18 cellular contexts compared by ENCODE assay signal in genomic region chr10:17181751-17182150, GRCh38. TPM values are rescaled to one million over a fixed set of nuclear protein-coding genes. Genes with fewer than 3 reads are reported as not detected.
DNase-seq lines count a peak whose midpoint lies in the region; ATAC-seq, FAIRE-seq and TF ChIP-seq lines count a peak whose summit lies in the region.
"Had no signal": no experiment of that assay in that cellular context is flagged by ENCODE, and none has a peak within 500 bp of the region (broad histone marks: within the 10 kb centered on the region; RNA-seq: fewer than 3 reads in every experiment).

No MANE protein-coding gene starts in this region.

- H3K4me1 ChIP-seq in K562 (replicated peaks in 1 of 2; ENCODE audit: control insufficient read depth in 2 of 2, insufficient read depth in 2 of 2, low read length in 2 of 2): no peaks in the 10 kb centered on the region
- H3K4me1 ChIP-seq: esophagus squamous epithelium, psoas muscle had no signal

- no peaks in the 10 kb centered on the region for H3K36me3 ChIP-seq in K562 (ENCODE audit: control insufficient read depth, insufficient read depth, low read length)
- H3K36me3 ChIP-seq: ascending aorta, esophagus squamous epithelium, WERI-Rb-1 had no signal

- no TSS peak for BruUV-seq in K562 (replicated peaks; lab: Mats Ljungman, UMichigan)

- FAIRE-seq in K562 (lab: Jason Lieb, UNC): no peak

- WGBS in K562 (ENCODE audit: insufficient coverage, low coverage, missing lambda C conversion rate): 34% methylated on average over 3 of the region's 3 CpGs

- in situ Hi-C loops in K562 (cut with MboI): no loop called here

- no peak overlapping the region for H3K4me2 ChIP-seq in K562 (ENCODE audit: insufficient read depth, low read length)

- no peak for TF ChIP-seq CTCF in K562 (IDR thresholded peaks at IDR 0.05 in 2 of 3, conservative IDR thresholded peaks at IDR 0.05 in 1 of 3; ENCODE audit: insufficient read depth in 2 of 3, low read depth in 1 of 3, low read length in 3 of 3)

- H3K27me3 ChIP-seq in K562 (ENCODE audit: control insufficient read depth in 2 of 2, insufficient read depth in 2 of 2, low read length in 2 of 2): no peaks in the 10 kb centered on the region
- H3K27me3 ChIP-seq: ascending aorta, esophagus squamous epithelium had no signal

- POLR2A ChIA-PET in K562 (lab: Yijun Ruan, JAX): interaction anchor here (1.1 to 1.2 kb wide), 3 partner anchors 10 to 124 kb away, joined by 3 to 7 read pairs (median 3); no protein-coding TSS in a partner anchor

- ATAC-seq in K562 (peak; percentile 69), HG02588 (IDR thresholded peaks at IDR 0.05; ENCODE audit: unreplicated experiment) (no peak)
- ATAC-seq: left cardiac atrium; naive thymus-derived CD8-positive, alpha-beta T cell; psoas muscle had no signal

- no peak overlapping the region for H3K9ac ChIP-seq in K562 (ENCODE audit: insufficient read depth in 1 of 2, low read depth in 2 of 2, low read length in 2 of 2)

- TF ChIP-seq EP300 in K562 (IDR thresholded peaks at IDR 0.05; ENCODE audit: low read length): no peak

- no peaks in the 10 kb centered on the region for H4K20me1 ChIP-seq in K562 (replicated peaks; ENCODE audit: control insufficient read depth, insufficient read depth, low read length)

- H3K9me3 ChIP-seq in K562 (replicated peaks; ENCODE audit: control insufficient read depth, insufficient read depth, low read depth, low read length): no peaks in the 10 kb centered on the region
- H3K9me3 ChIP-seq: ascending aorta, esophagus squamous epithelium, psoas muscle had no signal

- CTCF ChIA-PET in K562 (lab: Yijun Ruan, JAX; ENCODE audit: low intra/inter-chr PET ratio): no interaction called here

- intact Hi-C loops in K562 (cut with micrococcal nuclease): no loop called here

- H3K9me1 ChIP-seq in K562 (ENCODE audit: control insufficient read depth, insufficient read depth, low read length): no peaks in the 10 kb centered on the region

- no peak overlapping the region for H3K27ac ChIP-seq in K562 (ENCODE audit: extremely low read depth, low read depth, low read length)
- H3K27ac ChIP-seq: 22Rv1, ascending aorta, esophagus squamous epithelium, psoas muscle, WERI-Rb-1 had no signal

- no peak for TF ChIP-seq RAD21 in K562 (CRISPR knock-in tag; conservative IDR thresholded peaks at IDR 0.05 in 1 of 2, IDR thresholded peaks at IDR 0.05 in 1 of 2)

- no peaks in the 10 kb centered on the region for H3K79me2 ChIP-seq in K562 (ENCODE audit: control insufficient read depth, insufficient read depth, low read length)

- no peak for TF ChIP-seq POLR2A in K562 (conservative IDR thresholded peaks at IDR 0.05)

- DNase-seq in DMS 273 (lab: John Stamatoyannopoulos, UW; ENCODE audit: unreplicated experiment): peak; percentile 40
- no peak for DNase-seq in DMS 273 treated with DMSO at 0.1 percent for 48 hours (lab: John Stamatoyannopoulos, UW)
- peak; percentile 20 for DNase-seq in NCI-H128 (lab: John Stamatoyannopoulos, UW; ENCODE audit: unreplicated experiment)
- DNase-seq in K562 (ENCODE audit: extremely low read depth in 1 of 4, low spot score in 3 of 4): peak in 1 of 4 experiments; percentile 54
- peak; percentile 18 for DNase-seq in myocyte (ENCODE audit: low read depth)
- DNase-seq in NCI-H2107 treated with DMSO at 0.1 percent for 48 hours (lab: John Stamatoyannopoulos, UW; ENCODE audit: unreplicated experiment): no peak
- no peak for DNase-seq in midbrain (lab: John Stamatoyannopoulos, UW)
- DNase-seq: activated effector memory CD4-positive, alpha-beta T cell treated with anti-CD3 and anti-CD28 coated beads, Interleukin-2, amount 50 U/mL, for 16 hours; C1 segment of cervical spinal cord; esophagus squamous epithelium; left cardiac atrium; naive thymus-derived CD8-positive, alpha-beta T cell; NCI-H2171; psoas muscle; WERI-Rb-1 had no signal

- no peak overlapping the region for H2AFZ ChIP-seq in K562 (ENCODE audit: low read depth, low read length)

- no peak overlapping the region for H3K4me3 ChIP-seq in K562
- H3K4me3 ChIP-seq: ascending aorta, esophagus squamous epithelium, psoas muscle had no signal

TF ChIP-seq in K562, 482 proteins besides CTCF, POLR2A, EP300 and RAD21:
- TF ChIP-seq E4F1 (CRISPR knock-in tag; IDR thresholded peaks at IDR 0.05; ENCODE audit: borderline replicate concordance): no peak
- TF ChIP-seq NFIC (IDR thresholded peaks at IDR 0.05): peak; percentile 86

RNA-seq across cellular contexts. Expression of gene TRDMT1, which starts 19.7 kb away (rescaled TPM):
- 5.7 and 18.9 TPM in 2 replicates for total RNA-seq in K562 (2011; cell fraction: chromatin; rRNA removed; ENCODE audit: low replicate concordance)
- total RNA-seq in K562 (2011; cell fraction: nucleolus; rRNA removed): 2.3 and 4.5 TPM in 2 replicates
- total RNA-seq in K562 (2011; cell fraction: nucleoplasm; rRNA removed): 10.6 and 14.4 TPM in 2 replicates
- total RNA-seq in K562 (2014; rRNA removed) (5.6 and 6.9 TPM in 2 replicates), K562 (2014; rRNA removed; fragmentation: Illumina TruSeq; extraction: Trizol) (10.5 and 10.7 TPM in 2 replicates), K562 (2015; rRNA removed; fragmentation: Illumina TruSeq; extraction: Trizol) (5.6 and 7.0 TPM in 2 replicates), K562 (2021) (9.1 and 10.2 TPM in 2 replicates), myocyte (2.6 and 5.4 TPM in 2 replicates)
- polyA plus RNA-seq in K562 (2011; rRNA removed) (6.9 and 12.6 TPM in 2 replicates), K562 (2014; fragmentation: Illumina TruSeq; extraction: Trizol) (6.5 and 9.6 TPM in 2 replicates), K562 (2014; fragmentation: Nextera tagmentation; extraction: Ambion mirVana) (1 to 10 TPM; 8.7 to 9.3 TPM), K562 (2014; rRNA removed) (5.4 and 6.2 TPM in 2 replicates)
- polyA plus RNA-seq in K562 (2011; cell fraction: cytosol; rRNA removed): 1.8 and 2.4 TPM in 2 replicates
- polyA plus RNA-seq in K562 (2011; cell fraction: nucleus; rRNA removed): 5.4 and 6.7 TPM in 2 replicates
- polyA plus RNA-seq in K562 (2012): 4.1 and 6.4 TPM in 2 replicates
- polyA minus RNA-seq in K562 (2011; rRNA and poly(A)+ RNA removed): 10.9 and 12.3 TPM in 2 replicates
- 4.1 and 7.2 TPM in 2 replicates for polyA minus RNA-seq in K562 (2011; cell fraction: cytosol; rRNA and poly(A)+ RNA removed)
- 7.5 and 12.0 TPM in 2 replicates for polyA minus RNA-seq in K562 (2011; cell fraction: nucleus; rRNA and poly(A)+ RNA removed)
- polyA plus RNA-seq in myocyte (2012): 2.1 TPM

RNA-seq across cellular contexts. Expression of gene VIM, which starts 46.3 kb away (rescaled TPM):
- 119 and 160 TPM in 2 replicates for total RNA-seq in K562 (2011; cell fraction: chromatin; rRNA removed; ENCODE audit: low replicate concordance)
- 119 and 169 TPM in 2 replicates for total RNA-seq in K562 (2011; cell fraction: nucleolus; rRNA removed)
- total RNA-seq in K562 (2011; cell fraction: nucleoplasm; rRNA removed): 116 and 178 TPM in 2 replicates
- 604 and 655 TPM in 2 replicates for total RNA-seq in K562 (2014; rRNA removed)
- total RNA-seq in K562 (2014; rRNA removed; fragmentation: Illumina TruSeq; extraction: Trizol): 264 and 301 TPM in 2 replicates
- 441 and 490 TPM in 2 replicates for total RNA-seq in K562 (2015; rRNA removed; fragmentation: Illumina TruSeq; extraction: Trizol)
- 571 and 621 TPM in 2 replicates for total RNA-seq in K562 (2021)
- 300 and 518 TPM in 2 replicates for polyA plus RNA-seq in K562 (2011; rRNA removed)
- 296 and 577 TPM in 2 replicates for polyA plus RNA-seq in K562 (2011; cell fraction: cytosol; rRNA removed)
- polyA plus RNA-seq in K562 (2011; cell fraction: nucleus; rRNA removed): 267 and 332 TPM in 2 replicates
- polyA plus RNA-seq in K562 (2012): 869 and 1,478 TPM in 2 replicates
- polyA plus RNA-seq in K562 (2014; fragmentation: Illumina TruSeq; extraction: Trizol): 458 and 481 TPM in 2 replicates
- polyA plus RNA-seq in K562 (2014; fragmentation: Nextera tagmentation; extraction: Ambion mirVana): 100 to 1,000 TPM in 1 of 2 experiments, 10 to 100 TPM in 1; 86.0 to 123 TPM
- 275 and 383 TPM in 2 replicates for polyA plus RNA-seq in K562 (2014; rRNA removed)
- 448 and 611 TPM in 2 replicates for polyA minus RNA-seq in K562 (2011; rRNA and poly(A)+ RNA removed)
- 361 and 458 TPM in 2 replicates for polyA minus RNA-seq in K562 (2011; cell fraction: cytosol; rRNA and poly(A)+ RNA removed)
- polyA minus RNA-seq in K562 (2011; cell fraction: nucleus; rRNA and poly(A)+ RNA removed): 168 and 199 TPM in 2 replicates
- 1,826 and 1,896 TPM in 2 replicates for total RNA-seq in myocyte
- polyA plus RNA-seq in myocyte (2012): 2,428 TPM

RNA-seq across cellular contexts. Expression of gene CUBN, which starts 52.1 kb away (rescaled TPM):
- 0.55 and 0.67 TPM in 2 replicates for total RNA-seq in K562 (2011; cell fraction: chromatin; rRNA removed; ENCODE audit: low replicate concordance)
- 0.50 and 0.79 TPM in 2 replicates for total RNA-seq in K562 (2011; cell fraction: nucleolus; rRNA removed)
- total RNA-seq in K562 (2011; cell fraction: nucleoplasm; rRNA removed): 0.38 and 0.95 TPM in 2 replicates
- total RNA-seq in K562 (2014; rRNA removed): 0.08 and 0.09 TPM in 2 replicates
- 0.13 and 0.33 TPM in 2 replicates for total RNA-seq in K562 (2014; rRNA removed; fragmentation: Illumina TruSeq; extraction: Trizol)
- 0.22 and 0.23 TPM in 2 replicates for total RNA-seq in K562 (2015; rRNA removed; fragmentation: Illumina TruSeq; extraction: Trizol)
- total RNA-seq in K562 (2021): 0.09 and 0.22 TPM in 2 replicates
- polyA plus RNA-seq in K562 (2011; rRNA removed): 0.18 and 0.22 TPM in 2 replicates
- 0.03 and 0.07 TPM in 2 replicates for polyA plus RNA-seq in K562 (2011; cell fraction: cytosol; rRNA removed)
- polyA plus RNA-seq in K562 (2011; cell fraction: nucleus; rRNA removed): 0.48 and 1.2 TPM in 2 replicates
- polyA plus RNA-seq in K562 (2012): 0.12 and 0.79 TPM in 2 replicates
- 0.09 and 0.17 TPM in 2 replicates for polyA plus RNA-seq in K562 (2014; fragmentation: Illumina TruSeq; extraction: Trizol)
- under 1 TPM; 0.04 TPM for polyA plus RNA-seq in K562 (2014; fragmentation: Nextera tagmentation; extraction: Ambion mirVana)
- polyA plus RNA-seq in K562 (2014; rRNA removed): 0.09 and 0.61 TPM in 2 replicates
- 0.48 and 0.67 TPM in 2 replicates for polyA minus RNA-seq in K562 (2011; rRNA and poly(A)+ RNA removed)
- polyA minus RNA-seq in K562 (2011; cell fraction: cytosol; rRNA and poly(A)+ RNA removed): not detected in 2 replicates
- 0.40 and 1.6 TPM in 2 replicates for polyA minus RNA-seq in K562 (2011; cell fraction: nucleus; rRNA and poly(A)+ RNA removed)
- total RNA-seq in myocyte: 0.40 and 0.78 TPM in 2 replicates
- polyA plus RNA-seq in myocyte (2012): 1.2 TPM

Comparison
In these comparisons a context has a peak if more than half of its experiments do, and no peak if none do; other contexts are left out.
1. DNase-seq: peak in DMS 273 (single experiment), NCI-H128 (single experiment) and myocyte (single experiment); none in DMS 273 treated with DMSO at 0.1 percent for 48 hours (single experiment), NCI-H2107 treated with DMSO at 0.1 percent for 48 hours (single experiment) and midbrain (single experiment).